ENCODE assay signal across 9 cellular contexts in the genomic region with DNA sequence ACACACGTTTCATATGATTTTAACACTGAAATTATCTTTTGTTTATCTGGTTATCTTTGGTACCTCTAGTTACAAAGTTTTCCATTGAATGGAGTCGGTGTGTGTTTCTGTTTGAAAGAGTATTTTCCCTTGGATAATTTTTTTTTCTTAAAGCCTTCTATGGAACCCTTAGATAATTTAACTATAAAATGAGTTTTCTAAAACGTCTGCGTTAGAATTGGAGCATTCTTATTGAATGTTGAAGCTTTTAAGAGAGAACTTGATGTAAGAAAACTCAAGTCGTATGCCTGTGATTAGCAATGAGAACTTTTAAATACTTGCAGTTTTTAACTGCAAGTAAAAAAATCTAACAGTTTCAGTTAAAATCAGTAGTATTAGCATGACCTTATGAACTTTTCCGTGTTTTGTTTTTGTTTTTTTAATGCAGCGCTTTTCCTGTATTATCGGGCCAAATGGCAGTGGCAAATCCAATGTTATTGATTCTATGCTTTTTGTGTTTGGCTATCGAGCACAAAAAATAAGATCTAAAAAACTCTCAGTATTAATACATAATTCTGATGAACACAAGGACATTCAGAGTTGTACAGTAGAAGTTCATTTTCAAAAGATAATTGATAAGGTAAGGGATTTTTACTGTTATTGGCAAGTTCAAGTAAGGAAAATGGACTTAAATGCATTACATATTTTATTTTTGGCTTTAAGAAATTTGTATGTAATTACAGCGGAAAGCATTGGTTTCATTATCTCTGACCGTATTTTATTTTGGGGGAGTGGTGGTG. TPM values are rescaled to one million over a fixed set of nuclear protein-coding genes. Genes with fewer than 3 reads are reported as not detected.
DNase-seq lines count a peak whose midpoint lies in the region; ATAC-seq and TF ChIP-seq lines count a peak whose summit lies in the region.
"Had no signal": no experiment of that assay in that cellular context is flagged by ENCODE, and none has a peak within 500 bp of the region (broad histone marks: within the 10 kb centered on the region; RNA-seq: fewer than 3 reads in every experiment).

No MANE protein-coding gene starts in this region.

- POLR2A ChIA-PET in activated CD4-positive, alpha-beta T cell treated with anti-CD3 and anti-CD28 coated beads, Interleukin-2, amount 10 ng/mL, durations not matched to agents 7 days and 5 days (lab: Charles Lee) = interaction anchor here (0.8 kb wide), 1 partner anchor 47 kb away, joined by 4 read pairs; a partner anchor contains a TSS

- no peak for TF ChIP-seq EP300 in ovary (IDR thresholded peaks at IDR 0.05)

- H3K27ac Mint-ChIP-seq in activated CD4-positive, alpha-beta T cell treated with anti-CD3 and anti-CD28 coated beads, Interleukin-2, amount 10 ng/mL, durations not matched to agents 7 days and 5 days = peak overlapping the region; percentile 92
- peak overlapping the region; percentile 100 for H3K27ac Mint-ChIP-seq in T-helper 17 cell
- H3K27ac Mint-ChIP-seq in stimulated activated naive B cell treated with anti-CD40 and anti-IgM and Interleukin-4, amounts not matched to agents 10 μg/mL and 1 μg/mL and 100 μg/mL, for 72 hours = no peak overlapping the region

- no peaks in the 10 kb centered on the region for H3K27me3 Mint-ChIP-seq in activated CD4-positive, alpha-beta T cell treated with anti-CD3 and anti-CD28 coated beads, Interleukin-2, amount 10 ng/mL, durations not matched to agents 7 days and 5 days
- no peaks in the 10 kb centered on the region for H3K27me3 Mint-ChIP-seq in T-helper 17 cell
- peaks cover 0 to 7% of the 10 kb centered on the region in 2 donors for H3K27me3 Mint-ChIP-seq in stimulated activated naive B cell treated with anti-CD40 and anti-IgM and Interleukin-4, amounts not matched to agents 10 μg/mL and 1 μg/mL and 100 μg/mL, for 72 hours

- TF ChIP-seq CTCF in ovary (IDR thresholded peaks at IDR 0.05) (no peak), lower leg skin (IDR thresholded peaks at IDR 0.05) (no peak)

- CTCF ChIA-PET in activated CD4-positive, alpha-beta T cell treated with anti-CD3 and anti-CD28 coated beads, Interleukin-2, amount 10 ng/mL, durations not matched to agents 7 days and 5 days (lab: Charles Lee) = interaction anchor here (0.7 to 1.0 kb wide), 2 partner anchors 10 to 48 kb away, joined by 3 to 5 read pairs; no protein-coding TSS in a partner anchor

- 53 to 66% (median 57%) methylated on average over 11 of the region's 11 CpGs for WGBS in ovary, 3 donors
- WGBS in lower leg skin, 2 donors = 45 to 48% methylated on average over 11 of the region's 11 CpGs

- H3K4me3 ChIP-seq in ovary = no peak overlapping the region
- H3K4me3 ChIP-seq in lower leg skin (ENCODE audit: low read depth, poor library complexity, severe bottlenecking) = no peak overlapping the region

- H3K4me1 Mint-ChIP-seq in activated CD4-positive, alpha-beta T cell treated with anti-CD3 and anti-CD28 coated beads, Interleukin-2, amount 10 ng/mL, durations not matched to agents 7 days and 5 days = peaks cover 50% of the 10 kb centered on the region
- H3K4me1 Mint-ChIP-seq in T-helper 17 cell = peaks cover 28% of the 10 kb centered on the region
- peaks cover 19 to 43% of the 10 kb centered on the region in 2 donors for H3K4me1 Mint-ChIP-seq in stimulated activated naive B cell treated with anti-CD40 and anti-IgM and Interleukin-4, amounts not matched to agents 10 μg/mL and 1 μg/mL and 100 μg/mL, for 72 hours

- peaks cover 51% of the 10 kb centered on the region for H3K36me3 Mint-ChIP-seq in activated CD4-positive, alpha-beta T cell treated with anti-CD3 and anti-CD28 coated beads, Interleukin-2, amount 10 ng/mL, durations not matched to agents 7 days and 5 days (ENCODE audit: low read depth)
- H3K36me3 Mint-ChIP-seq in T-helper 17 cell (ENCODE audit: low read depth) = peaks cover 3% of the 10 kb centered on the region
- peaks cover 17 to 31% of the 10 kb centered on the region in 2 donors for H3K36me3 Mint-ChIP-seq in stimulated activated naive B cell treated with anti-CD40 and anti-IgM and Interleukin-4, amounts not matched to agents 10 μg/mL and 1 μg/mL and 100 μg/mL, for 72 hours

- no peaks in the 10 kb centered on the region for H3K9me3 Mint-ChIP-seq in activated CD4-positive, alpha-beta T cell treated with anti-CD3 and anti-CD28 coated beads, Interleukin-2, amount 10 ng/mL, durations not matched to agents 7 days and 5 days
- no peaks in the 10 kb centered on the region for H3K9me3 Mint-ChIP-seq in stimulated activated naive B cell treated with anti-CD40 and anti-IgM and Interleukin-4, amounts not matched to agents 10 μg/mL and 1 μg/mL and 100 μg/mL, for 72 hours

- intact Hi-C loops in ovary (cut with DNase I) = no loop called here
- intact Hi-C loops in lower leg skin (cut with DNase I; ENCODE audit: low total_unique reads) = no loop called here

- no peak for TF ChIP-seq POLR2A in ovary (IDR thresholded peaks at IDR 0.05)
- TF ChIP-seq POLR2A in lower leg skin (IDR thresholded peaks at IDR 0.05) = no peak

- peaks cover 1% of the 10 kb centered on the region for H3K4me1 ChIP-seq in ovary (ENCODE audit: insufficient read depth)

- no peak for ATAC-seq in T-helper 17 cell
- ATAC-seq in stimulated activated naive B cell treated with anti-CD40 and anti-IgM and Interleukin-4, amounts not matched to agents 10 μg/mL and 1 μg/mL and 100 μg/mL, for 72 hours (replicated peaks) = no peak

- no peak overlapping the region for H3K27ac ChIP-seq in ovary

- DNase-seq in activated CD4-positive, alpha-beta T cell treated with anti-CD3 and anti-CD28 coated beads, Interleukin-2, amount 10 ng/mL, durations not matched to agents 7 days and 5 days = no peak
- no peak for DNase-seq in activated CD4-positive, alpha-beta T cell treated with anti-CD3 and anti-CD28 coated beads for 4 hours
- DNase-seq in T-helper 17 cell (no peak), foreskin melanocyte (peak; percentile 21), ovary (no peak), medulla oblongata (ENCODE audit: extremely low spot score) (no peak), lower leg skin (ENCODE audit: low spot score in 2 of 2) (no peak)
- DNase-seq in stimulated activated naive B cell treated with anti-CD40 and anti-IgM and Interleukin-4, amounts not matched to agents 10 μg/mL and 1 μg/mL and 100 μg/mL, for 72 hours = no peak
- DNase-seq: COR-L47 had no signal

- no peaks in the 10 kb centered on the region for H3K9me3 ChIP-seq in T-helper 17 cell (ENCODE audit: control insufficient read depth, low read length, poor library complexity, severe bottlenecking)
- H3K9me3 ChIP-seq in ovary = no peaks in the 10 kb centered on the region

- H3K27me3 ChIP-seq in ovary = no peaks in the 10 kb centered on the region

- no peaks in the 10 kb centered on the region for H3K36me3 ChIP-seq in ovary

- peak overlapping the region; percentile 89 for H3K4me3 Mint-ChIP-seq in activated CD4-positive, alpha-beta T cell treated with anti-CD3 and anti-CD28 coated beads, Interleukin-2, amount 10 ng/mL, durations not matched to agents 7 days and 5 days
- H3K4me3 Mint-ChIP-seq in T-helper 17 cell = peak overlapping the region; percentile 98
- H3K4me3 Mint-ChIP-seq in stimulated activated naive B cell treated with anti-CD40 and anti-IgM and Interleukin-4, amounts not matched to agents 10 μg/mL and 1 μg/mL and 100 μg/mL, for 72 hours = peak overlapping the region; percentile 66 to 68

RNA-seq across cellular contexts. Expression of a gene that starts 3.0 kb away (rescaled TPM):
- 100 to 1,000 TPM; 282 to 309 TPM for total RNA-seq in activated CD4-positive, alpha-beta T cell treated with anti-CD3 and anti-CD28 coated beads, Interleukin-2, amount 10 ng/mL, durations not matched to agents 7 days and 5 days
- total RNA-seq in T-helper 17 cell (10 to 100 TPM; 61.1 to 77.8 TPM), ovary (10 to 100 TPM; 12.6 to 24.4 (median 18.0) TPM), lower leg skin (10 to 100 TPM; 18.5 to 33.7 (median 28.6) TPM)
- 10 to 100 TPM in 1 of 2 donors, 1 to 10 TPM in 1; 8.9 to 28.2 TPM for polyA plus RNA-seq in ovary

RNA-seq across cellular contexts. Expression of a gene that starts 3.4 kb away (rescaled TPM):
- total RNA-seq in activated CD4-positive, alpha-beta T cell treated with anti-CD3 and anti-CD28 coated beads, Interleukin-2, amount 10 ng/mL, durations not matched to agents 7 days and 5 days = 10 to 100 TPM; 30.9 to 35.0 TPM
- total RNA-seq in T-helper 17 cell (10 to 100 TPM; 24.6 to 26.1 TPM), ovary (10 to 100 TPM; 22.7 to 39.6 (median 29.8) TPM), lower leg skin (10 to 100 TPM in 3 of 4 donors, 1 to 10 TPM in 1; 9.7 to 15.7 (median 15.3) TPM)
- 10 to 100 TPM; 16.8 to 19.4 TPM for polyA plus RNA-seq in ovary

RNA-seq across cellular contexts. Expression of a gene that starts 47.1 kb away (rescaled TPM):
- total RNA-seq in activated CD4-positive, alpha-beta T cell treated with anti-CD3 and anti-CD28 coated beads, Interleukin-2, amount 10 ng/mL, durations not matched to agents 7 days and 5 days = 10 to 100 TPM; 58.2 to 79.8 TPM
- total RNA-seq in T-helper 17 cell (10 to 100 TPM; 15.2 to 32.1 TPM), ovary (1 to 10 TPM; 1.6 to 4.8 (median 2.1) TPM), lower leg skin (1 to 10 TPM; 2.7 to 7.0 (median 3.3) TPM)
- 1 to 10 TPM; 1.4 to 2.6 TPM for polyA plus RNA-seq in ovary
